21 cellular contexts compared by ENCODE assay signal in the genomic region with DNA sequence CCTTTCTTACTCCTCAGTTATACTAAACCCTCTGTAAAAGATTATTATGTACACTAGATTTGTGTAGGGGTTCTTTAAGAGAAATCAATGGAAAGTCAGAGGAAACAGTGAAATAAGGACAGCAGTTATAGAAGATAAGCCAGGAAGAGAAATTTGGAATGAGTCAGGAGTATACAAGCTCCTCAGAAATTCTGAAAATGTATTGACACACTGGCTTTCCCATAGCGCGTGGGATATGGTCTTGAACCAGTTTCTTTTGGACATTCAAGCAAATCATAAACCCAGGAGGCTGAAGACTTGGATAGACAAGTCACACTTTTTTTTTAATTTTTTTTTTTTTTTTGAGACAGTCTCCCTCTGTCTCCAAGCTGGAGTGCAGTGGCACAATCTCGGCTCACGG.
"Had no signal": no experiment of that assay in that cellular context is flagged by ENCODE, and none has a peak within 500 bp of the region (broad histone marks: within the 10 kb centered on the region; RNA-seq: fewer than 3 reads in every experiment).

No MANE protein-coding gene starts in this region.

- H3K4me1 ChIP-seq: heart right ventricle, transverse colon had no signal

- DNase-seq: activated CD4-positive, alpha-beta T cell treated with anti-CD3 and anti-CD28 coated beads, Interleukin-2, amount 10 ng/mL, durations not matched to agents 7 days and 5 days; activated CD4-positive, CD25-positive, alpha-beta regulatory T cell treated with anti-CD3 and anti-CD28 coated beads, Interleukin-2, amount 50 U/mL, for 72 hours; activated CD8-positive, alpha-beta T cell treated with anti-CD3 and anti-CD28 coated beads, Interleukin-2, amount 10 ng/mL, durations not matched to agents 7 days and 5 days; activated gamma-delta T cell; activated naive CD4-positive, alpha-beta T cell treated with anti-CD3 and anti-CD28 coated beads, Interleukin-2, amount 50 U/mL, for 16 hours; activated naive CD8-positive, alpha-beta T cell treated with anti-CD3 and anti-CD28 coated beads, Interleukin-2, amount 50 U/mL, for 24 hours; anterior cingulate cortex; caudate nucleus; effector memory CD4-positive, alpha-beta T cell; heart right ventricle; left colon; occipital lobe; posterior cingulate gyrus; stimulated activated CD4-positive, alpha-beta T cell treated with anti-CD3 and anti-CD28 coated beads, Interleukin-2, amount 100 ng/mL, for 48 hours; stimulated activated CD8-positive, alpha-beta memory T cell treated with anti-CD3 and anti-CD28 coated beads, Interleukin-4, amount 100 ng/mL, for 48 hours; stimulated activated naive B cell treated with anti-CD40 and anti-IgM and Interleukin-4, amounts not matched to agents 10 μg/mL and 1 μg/mL and 100 μg/mL, for 72 hours; transverse colon; WERI-Rb-1 had no signal

- H3K9me3 Mint-ChIP-seq: activated CD4-positive, alpha-beta T cell treated with anti-CD3 and anti-CD28 coated beads, Interleukin-2, amount 10 ng/mL, durations not matched to agents 7 days and 5 days; activated naive CD8-positive, alpha-beta T cell treated with anti-CD3 and anti-CD28 coated beads, Interleukin-2, amount 50 U/mL, for 24 hours; activated T-helper 1 cell treated with anti-CD3 and anti-CD28 coated beads, Interleukin-12 subunit alpha, Interleukin-12 subunit beta, Interleukin-2, Interleukin-4 antibody, amounts not matched to agents 30 ng/mL and 10 ng/mL and 1 ng/mL, durations not matched to agents 14 hours and 24 hours and 36 hours; memory B cell had no signal

- H3K27ac Mint-ChIP-seq: activated CD4-positive, alpha-beta T cell treated with anti-CD3 and anti-CD28 coated beads, Interleukin-2, amount 10 ng/mL, durations not matched to agents 7 days and 5 days; activated CD8-positive, alpha-beta T cell treated with anti-CD3 and anti-CD28 coated beads, Interleukin-2, amount 10 ng/mL, durations not matched to agents 7 days and 5 days; activated naive CD8-positive, alpha-beta T cell treated with anti-CD3 and anti-CD28 coated beads, Interleukin-2, amount 50 U/mL, for 24 hours; activated T-helper 1 cell treated with anti-CD3 and anti-CD28 coated beads, Interleukin-12 subunit alpha, Interleukin-12 subunit beta, Interleukin-2, Interleukin-4 antibody, amounts not matched to agents 30 ng/mL and 10 ng/mL and 1 ng/mL, durations not matched to agents 14 hours and 24 hours and 36 hours; memory B cell; stimulated activated naive B cell treated with anti-CD40 and anti-IgM and Interleukin-4, amounts not matched to agents 10 μg/mL and 1 μg/mL and 100 μg/mL, for 72 hours had no signal

- H3K27me3 ChIP-seq: heart right ventricle, transverse colon had no signal

- H3K9me3 ChIP-seq: heart right ventricle, transverse colon had no signal

- H3K4me3 ChIP-seq: heart right ventricle, transverse colon had no signal

- H3K4me3 Mint-ChIP-seq: activated CD4-positive, alpha-beta T cell treated with anti-CD3 and anti-CD28 coated beads, Interleukin-2, amount 10 ng/mL, durations not matched to agents 7 days and 5 days; activated CD8-positive, alpha-beta T cell treated with anti-CD3 and anti-CD28 coated beads, Interleukin-2, amount 10 ng/mL, durations not matched to agents 7 days and 5 days; activated naive CD8-positive, alpha-beta T cell treated with anti-CD3 and anti-CD28 coated beads, Interleukin-2, amount 50 U/mL, for 24 hours; activated T-helper 1 cell treated with anti-CD3 and anti-CD28 coated beads, Interleukin-12 subunit alpha, Interleukin-12 subunit beta, Interleukin-2, Interleukin-4 antibody, amounts not matched to agents 30 ng/mL and 10 ng/mL and 1 ng/mL, durations not matched to agents 14 hours and 24 hours and 36 hours; brain; memory B cell; stimulated activated naive B cell treated with anti-CD40 and anti-IgM and Interleukin-4, amounts not matched to agents 10 μg/mL and 1 μg/mL and 100 μg/mL, for 72 hours had no signal

- H3K27ac ChIP-seq: heart right ventricle, transverse colon, WERI-Rb-1 had no signal

- H3K36me3 ChIP-seq: heart right ventricle, transverse colon, WERI-Rb-1 had no signal

- H3K27me3 Mint-ChIP-seq: activated CD4-positive, alpha-beta T cell treated with anti-CD3 and anti-CD28 coated beads, Interleukin-2, amount 10 ng/mL, durations not matched to agents 7 days and 5 days; activated naive CD8-positive, alpha-beta T cell treated with anti-CD3 and anti-CD28 coated beads, Interleukin-2, amount 50 U/mL, for 24 hours; brain; memory B cell; stimulated activated naive B cell treated with anti-CD40 and anti-IgM and Interleukin-4, amounts not matched to agents 10 μg/mL and 1 μg/mL and 100 μg/mL, for 72 hours had no signal

- H3K4me1 Mint-ChIP-seq: activated CD4-positive, alpha-beta T cell treated with anti-CD3 and anti-CD28 coated beads, Interleukin-2, amount 10 ng/mL, durations not matched to agents 7 days and 5 days; activated naive CD8-positive, alpha-beta T cell treated with anti-CD3 and anti-CD28 coated beads, Interleukin-2, amount 50 U/mL, for 24 hours; memory B cell; stimulated activated naive B cell treated with anti-CD40 and anti-IgM and Interleukin-4, amounts not matched to agents 10 μg/mL and 1 μg/mL and 100 μg/mL, for 72 hours had no signal

- H3K36me3 Mint-ChIP-seq: brain; memory B cell; stimulated activated naive B cell treated with anti-CD40 and anti-IgM and Interleukin-4, amounts not matched to agents 10 μg/mL and 1 μg/mL and 100 μg/mL, for 72 hours had no signal
